Comparison of ENCODE assay signal across 22 cellular contexts in the genomic region with DNA sequence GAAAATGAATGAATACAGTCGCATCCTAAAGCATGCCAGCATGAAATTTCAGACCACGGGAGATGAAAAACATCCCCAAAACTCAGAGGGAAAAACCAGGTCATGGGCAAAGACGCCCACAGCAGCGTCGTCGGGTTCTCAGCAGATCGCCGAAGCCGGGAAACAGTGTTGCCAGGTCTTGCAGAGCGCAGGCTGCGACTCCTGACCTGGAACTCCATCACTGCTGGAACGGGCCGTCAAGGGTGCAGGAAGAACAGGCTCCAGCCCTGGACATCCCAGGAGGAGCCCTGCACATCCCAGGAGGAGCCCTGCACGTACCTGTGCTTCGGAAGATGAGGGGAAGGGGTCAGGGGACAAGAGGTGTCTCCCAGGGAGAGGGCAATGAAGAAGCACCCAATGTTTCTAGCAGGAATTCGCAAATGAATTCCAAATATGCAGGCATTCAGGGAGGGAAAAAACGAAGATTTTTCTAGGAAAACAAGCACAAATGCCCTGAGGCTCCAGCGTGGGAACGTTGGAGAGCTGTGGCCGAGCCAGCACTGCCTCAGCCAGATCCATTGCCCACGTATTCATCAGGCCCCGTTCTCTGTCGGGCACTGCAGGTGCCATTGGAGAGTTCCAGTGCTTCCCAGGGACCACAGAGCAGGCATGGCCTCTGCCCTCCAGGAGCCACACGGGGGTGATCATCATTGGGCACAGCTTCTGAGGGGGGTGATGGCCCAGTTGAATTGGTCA.
DNase-seq lines count a peak whose midpoint lies in the region; ATAC-seq, FAIRE-seq and TF ChIP-seq lines count a peak whose summit lies in the region.
"Had no signal": no experiment of that assay in that cellular context is flagged by ENCODE, and none has a peak within 500 bp of the region (broad histone marks: within the 10 kb centered on the region; RNA-seq: fewer than 3 reads in every experiment).

No MANE protein-coding gene starts in this region.

- H3K79me2 ChIP-seq in astrocyte (ENCODE audit: insufficient read depth, low read length), result no peaks in the 10 kb centered on the region

- H3K36me3 ChIP-seq in right atrium auricular region (no peaks in the 10 kb centered on the region), astrocyte (ENCODE audit: insufficient read depth, low read length) (no peaks in the 10 kb centered on the region), spleen (no peaks in the 10 kb centered on the region)
- H3K36me3 ChIP-seq: BLaER1, SJCRH30 had no signal

- 77 to 82% (median 81%) methylated on average over 23 to 24 of the region's 24 CpGs for WGBS in spleen, 5 donors

- DNase-seq in Right ventricle myocardium inferior (ENCODE audit: missing footprints), result peak; percentile 56
- DNase-seq in right atrium auricular region (ENCODE audit: low spot score), result no peak
- DNase-seq in astrocyte (ENCODE audit: low read depth), result no peak
- no peak for DNase-seq in neural crest cell (ENCODE audit: low read depth, low spot score)
- DNase-seq in spleen, result peak; percentile 72
- DNase-seq: DMS79 treated with DMSO at 0.1 percent for 48 hours, GDM1, MV-4-11, NCI-H1417, NCI-H187 treated with DMSO at 0.1 percent for 48 hours, NCI-H69, SJCRH30 had no signal

- no peak overlapping the region for H3K27ac ChIP-seq in right atrium auricular region
- no peak overlapping the region for H3K27ac ChIP-seq in astrocyte (ENCODE audit: low read depth, low read length)
- H3K27ac ChIP-seq in spleen, result no peak overlapping the region
- H3K27ac ChIP-seq: BLaER1, SJCRH30 had no signal

- H4K20me1 ChIP-seq in astrocyte (ENCODE audit: insufficient read depth, low read length), result no peaks in the 10 kb centered on the region

- no peaks in the 10 kb centered on the region for H3K4me1 ChIP-seq in right atrium auricular region
- H3K4me1 ChIP-seq in astrocyte (ENCODE audit: insufficient read depth, low read length), result no peaks in the 10 kb centered on the region
- no peaks in the 10 kb centered on the region for H3K4me1 ChIP-seq in spleen
- H3K4me1 ChIP-seq: SJCRH30 had no signal

- no peak for TF ChIP-seq CTCF in right atrium auricular region (IDR thresholded peaks at IDR 0.05)
- no peak for TF ChIP-seq CTCF in astrocyte (IDR thresholded peaks at IDR 0.05; ENCODE audit: insufficient read depth, low read depth, low read length)
- no peak for TF ChIP-seq CTCF in neural crest cell (conservative IDR thresholded peaks at IDR 0.05)
- no peak for TF ChIP-seq CTCF in spleen (IDR thresholded peaks at IDR 0.05 in 8 of 11, conservative IDR thresholded peaks at IDR 0.05 in 3 of 11)

- no peak overlapping the region for H3K9ac ChIP-seq in astrocyte (ENCODE audit: low read length)
- H3K9ac ChIP-seq: BLaER1 had no signal

- no peak overlapping the region for H3K4me3 ChIP-seq in right atrium auricular region
- H3K4me3 ChIP-seq in astrocyte (ENCODE audit: insufficient read depth, low read depth, low read length), result no peak overlapping the region
- H3K4me3 ChIP-seq in spleen, result no peak overlapping the region
- H3K4me3 ChIP-seq: BLaER1, GM12878, K562, SJCRH30 had no signal

- H3K27me3 Mint-ChIP-seq in astrocyte (ENCODE audit: low read depth, unreplicated experiment) (peaks cover 6% of the 10 kb centered on the region), neural crest cell (ENCODE audit: low read depth) (no peaks in the 10 kb centered on the region)

- intact Hi-C loops in Right ventricle myocardium inferior (cut with DNase I) (no loop called here), spleen (cut with DNase I; ENCODE audit: low total_unique reads) (no loop called here)

- H3K4me1 Mint-ChIP-seq in astrocyte (ENCODE audit: low read depth, unreplicated experiment), result peaks cover 15% of the 10 kb centered on the region
- peaks cover 24% of the 10 kb centered on the region for H3K4me1 Mint-ChIP-seq in neural crest cell
- H3K4me1 Mint-ChIP-seq: CD8-positive, alpha-beta memory T cell had no signal

- FAIRE-seq in astrocyte (lab: Jason Lieb, UNC), result no peak
- FAIRE-seq: D721Med, GM12878, GM18507, K562 had no signal

- H3K9me3 Mint-ChIP-seq in astrocyte (ENCODE audit: unreplicated experiment) (peaks cover 10% of the 10 kb centered on the region), neural crest cell (peaks cover 9% of the 10 kb centered on the region)

- H3K9me3 ChIP-seq in right atrium auricular region (no peaks in the 10 kb centered on the region), astrocyte (ENCODE audit: insufficient read depth, low read depth, low read length) (no peaks in the 10 kb centered on the region), spleen (peaks cover 0 to 14% (median 9%) of the 10 kb centered on the region in 8 donors)
- H3K9me3 ChIP-seq: SJCRH30 had no signal

- H3K36me3 Mint-ChIP-seq in astrocyte (ENCODE audit: low read depth, unreplicated experiment), result peaks cover 14% of the 10 kb centered on the region
- H3K36me3 Mint-ChIP-seq in neural crest cell (ENCODE audit: low read depth), result peaks cover 14% of the 10 kb centered on the region
- H3K36me3 Mint-ChIP-seq: CD8-positive, alpha-beta memory T cell had no signal

- H3K27me3 ChIP-seq in right atrium auricular region (no peaks in the 10 kb centered on the region), astrocyte (ENCODE audit: insufficient read depth, low read length) (no peaks in the 10 kb centered on the region), spleen (replicated peaks in 1 of 7) (peaks cover 0 to 45% (median 0%) of the 10 kb centered on the region in 7 donors)
- H3K27me3 ChIP-seq: BLaER1, SJCRH30 had no signal

- H2AFZ ChIP-seq in astrocyte (ENCODE audit: low read depth, low read length), result no peak overlapping the region

- no peak overlapping the region for H3K4me2 ChIP-seq in astrocyte (ENCODE audit: low read length)

- ATAC-seq in Right ventricle myocardium inferior (no peak), GM21515 (IDR thresholded peaks at IDR 0.05; ENCODE audit: unreplicated experiment) (no peak), HG03571 (IDR thresholded peaks at IDR 0.05; ENCODE audit: unreplicated experiment) (no peak), HG03565 (IDR thresholded peaks at IDR 0.05; ENCODE audit: unreplicated experiment) (no peak)
- ATAC-seq: GM12878, HCT116, K562 had no signal

- H3K4me3 Mint-ChIP-seq in astrocyte (ENCODE audit: unreplicated experiment) (no peak overlapping the region), neural crest cell (no peak overlapping the region)
- H3K4me3 Mint-ChIP-seq: CD8-positive, alpha-beta memory T cell had no signal

- peak overlapping the region; percentile 12 for H3K27ac Mint-ChIP-seq in astrocyte (ENCODE audit: unreplicated experiment)
- H3K27ac Mint-ChIP-seq in neural crest cell (ENCODE audit: unreplicated experiment), result peak overlapping the region; percentile 78
- H3K27ac Mint-ChIP-seq: CD8-positive, alpha-beta memory T cell had no signal

- TF ChIP-seq POLR2A in spleen (IDR thresholded peaks at IDR 0.05), result no peak

Comparison
In these comparisons a context has a peak if more than half of its experiments do, and no peak if none do; other contexts are left out.
1. DNase-seq: peak in Right ventricle myocardium inferior (single experiment) and spleen (single experiment); none in right atrium auricular region (single experiment), astrocyte (single experiment) and neural crest cell (single experiment).